8 cellular contexts compared by ENCODE assay signal in genomic region chr1:226827968-226828513, GRCh38. TPM values are rescaled to one million over a fixed set of nuclear protein-coding genes. Genes with fewer than 3 reads are reported as not detected.
A peak's percentile ranks its signal among the peaks of the same experiment; 100 is the strongest.
DNase-seq lines count a peak whose midpoint lies in the region; ATAC-seq and TF ChIP-seq lines count a peak whose summit lies in the region.

No MANE protein-coding gene starts in this region.

- POLR2A ChIA-PET in HEK293T (lab: Yijun Ruan, JAX): interaction anchor here (0.6 kb wide), 1 partner anchor 13 kb away, joined by 3 read pairs; no protein-coding TSS in a partner anchor

- peak overlapping the region; percentile 93 for H2AFZ ChIP-seq in MM.1S (ENCODE audit: low read length)

- H3K4me1 ChIP-seq in MM.1S (ENCODE audit: low read length) (peaks cover 6% of the 10 kb centered on the region), RWPE2 (ENCODE audit: insufficient read depth, poor library complexity, severe bottlenecking) (no peaks in the 10 kb centered on the region), foreskin keratinocyte (peaks cover 3% of the 10 kb centered on the region), neutrophil (ENCODE audit: control insufficient read depth in 1 of 2, insufficient read depth in 1 of 2, low read depth in 1 of 2, low read length in 1 of 2) (peaks cover 5 to 9% of the 10 kb centered on the region in 2 experiments), stomach smooth muscle (ENCODE audit: control insufficient read depth, insufficient read depth, low read length) (peaks cover 23% of the 10 kb centered on the region)

- no peaks in the 10 kb centered on the region for H3F3A ChIP-seq in MM.1S (ENCODE audit: insufficient read depth, low read length)

- CTCF ChIA-PET in HEK293T (lab: Yijun Ruan, JAX): interaction anchor here (0.6 to 3.0 kb wide), 10 partner anchors 14 to 220 kb away, joined by 3 to 16 read pairs (median 3); no protein-coding TSS in a partner anchor

- no peaks in the 10 kb centered on the region for H4K20me1 ChIP-seq in MM.1S (ENCODE audit: insufficient read depth, low read length)

- no peaks in the 10 kb centered on the region for H3K9me2 ChIP-seq in MM.1S (replicated peaks; ENCODE audit: insufficient read depth, low read length)

- no peaks in the 10 kb centered on the region for H3K36me3 ChIP-seq in MM.1S (replicated peaks; ENCODE audit: insufficient read depth, low read length)
- H3K36me3 ChIP-seq in RWPE2 (ENCODE audit: low read depth): no peaks in the 10 kb centered on the region
- H3K36me3 ChIP-seq in neutrophil: no peaks in the 10 kb centered on the region
- H3K36me3 ChIP-seq in stomach smooth muscle (ENCODE audit: control insufficient read depth in 2 of 2, insufficient read depth in 2 of 2, low read length in 2 of 2): no peaks in the 10 kb centered on the region

- TF ChIP-seq CTCF in MM.1S (IDR thresholded peaks at IDR 0.05; ENCODE audit: low read length) (peak; percentile 98), RWPE2 (IDR thresholded peaks at IDR 0.05; ENCODE audit: poor library complexity, severe bottlenecking) (peak; percentile 81), foreskin keratinocyte (conservative IDR thresholded peaks at IDR 0.05) (peak; percentile 98), neutrophil (IDR thresholded peaks at IDR 0.05) (peak; percentile 88)

- H3K79me2 ChIP-seq in MM.1S (ENCODE audit: low read length): no peaks in the 10 kb centered on the region

- H3K4me2 ChIP-seq in MM.1S (ENCODE audit: low read depth, low read length): peak overlapping the region; percentile 83

- H3K9me3 ChIP-seq in MM.1S (replicated peaks; ENCODE audit: insufficient read depth, low read length) (no peaks in the 10 kb centered on the region), RWPE2 (ENCODE audit: severe bottlenecking) (no peaks in the 10 kb centered on the region), neutrophil (no peaks in the 10 kb centered on the region), stomach smooth muscle (ENCODE audit: control insufficient read depth in 2 of 2, low read length in 2 of 2) (no peaks in the 10 kb centered on the region)

- H3K4me3 ChIP-seq in MM.1S (ENCODE audit: low read length): peak overlapping the region; percentile 42
- no peak overlapping the region for H3K4me3 ChIP-seq in RWPE2 (ENCODE audit: severe bottlenecking)
- peak overlapping the region in 1 of 2 experiments; percentile 13 for H3K4me3 ChIP-seq in neutrophil (ENCODE audit: low read depth in 1 of 2, low read length in 1 of 2)
- H3K4me3 ChIP-seq in stomach smooth muscle (ENCODE audit: low read length in 2 of 2): peak overlapping the region; percentile 67 to 71

- DNase-seq in GF-D8 (lab: John Stamatoyannopoulos, UW): peak; percentile 58
- peak; percentile 99 for DNase-seq in HEK293T (ENCODE audit: extremely low spot score)
- DNase-seq in MM.1S: peak; percentile 95
- peak; percentile 71 for DNase-seq in RWPE2 (ENCODE audit: low spot score)
- DNase-seq in activated T-helper 9 cell treated with anti-CD3 and anti-CD28 coated beads, Interleukin-2, amount 50 U/mL, for 16 hours (ENCODE audit: low read depth): peak; percentile 92
- DNase-seq in foreskin keratinocyte: peak; percentile 52 to 76

- H3K27me3 ChIP-seq in MM.1S (replicated peaks; ENCODE audit: insufficient read depth, low read length) (no peaks in the 10 kb centered on the region), RWPE2 (ENCODE audit: insufficient read depth, poor library complexity, severe bottlenecking) (no peaks in the 10 kb centered on the region), foreskin keratinocyte (no peaks in the 10 kb centered on the region), neutrophil (peaks cover 3% of the 10 kb centered on the region), stomach smooth muscle (ENCODE audit: control insufficient read depth in 1 of 2, insufficient read depth in 2 of 2, low read length in 2 of 2) (no peaks in the 10 kb centered on the region)

- H3K9ac ChIP-seq in MM.1S (ENCODE audit: low read length): peak overlapping the region; percentile 54
- peak overlapping the region; percentile 84 to 89 for H3K9ac ChIP-seq in stomach smooth muscle (ENCODE audit: low read length in 2 of 2)

- H3K27ac ChIP-seq in MM.1S (ENCODE audit: low read length) (no peak overlapping the region), RWPE2 (ENCODE audit: poor library complexity, severe bottlenecking) (no peak overlapping the region), foreskin keratinocyte (peak overlapping the region; percentile 69), neutrophil (no peak overlapping the region), stomach smooth muscle (ENCODE audit: low read length) (peak overlapping the region; percentile 88)

- ATAC-seq in RWPE2 (ENCODE audit: low read depth) (peak; percentile 94), foreskin keratinocyte (peak; percentile 95)

TF ChIP-seq in HEK293T, 16 proteins besides CTCF, POLR2A, EP300 and RAD21:
- TF ChIP-seq SP1 (IDR thresholded peaks at IDR 0.05) (no peak), ZNF384 (IDR thresholded peaks at IDR 0.05) (no peak), TARDBP (IDR thresholded peaks at IDR 0.05) (no peak), L3MBTL2 (conservative IDR thresholded peaks at IDR 0.05) (peak; percentile 69), PKNOX1 (IDR thresholded peaks at IDR 0.05) (no peak), CTBP1 (IDR thresholded peaks at IDR 0.05; ENCODE audit: borderline replicate concordance) (no peak), FOXM1 (IDR thresholded peaks at IDR 0.05; ENCODE audit: borderline replicate concordance) (peak; percentile 54; the same call in 1 of the 2 replicates), LEF1 (IDR thresholded peaks at IDR 0.05; ENCODE audit: borderline replicate concordance) (no peak), FOXA1 (IDR thresholded peaks at IDR 0.05) (no peak), BHLHE40 (IDR thresholded peaks at IDR 0.05; ENCODE audit: borderline replicate concordance) (no peak), NFRKB (IDR thresholded peaks at IDR 0.05) (no peak), ELF4 (IDR thresholded peaks at IDR 0.05) (peak; percentile 50), ARNT (IDR thresholded peaks at IDR 0.05) (no peak; the same call in 1 of the 2 replicates), FOXK2 (IDR thresholded peaks at IDR 0.05) (no peak), SUZ12 (IDR thresholded peaks at IDR 0.05) (no peak), HDGF (IDR thresholded peaks at IDR 0.05; ENCODE audit: borderline replicate concordance) (0 out of 2 replicates have a peak, but pooled peaks have one; percentile 94)

RNA-seq across cellular contexts. Expression of gene PSEN2, which starts 42.4 kb away (rescaled TPM):
- 10.2 and 16.5 TPM in 2 replicates for total RNA-seq in foreskin keratinocyte
- 8.0 and 11.9 TPM in 2 replicates for polyA plus RNA-seq in foreskin keratinocyte

Comparison
In these comparisons a context has a peak if more than half of its experiments do, and no peak if none do; other contexts are left out.
1. H3K27ac ChIP-seq: peak in foreskin keratinocyte (single experiment) and stomach smooth muscle (single experiment); none in MM.1S (single experiment), RWPE2 (single experiment) and neutrophil (single experiment).
2. Peak in every context shown above with its lines, with median percentiles within 50 percentile points of each other: DNase-seq and CTCF ChIP-seq.